Comparison of ENCODE assay signal across 22 cellular contexts in genomic region chr5:141345327-141345726, GRCh38. TPM values are rescaled to one million over a fixed set of nuclear protein-coding genes. Genes with fewer than 3 reads are reported as not detected.
DNase-seq lines count a peak whose midpoint lies in the region; ATAC-seq and TF ChIP-seq lines count a peak whose summit lies in the region.
"Had no signal": no experiment of that assay in that cellular context is flagged by ENCODE, and none has a peak within 500 bp of the region (broad histone marks: within the 10 kb centered on the region; RNA-seq: fewer than 3 reads in every experiment).

No MANE protein-coding gene starts in this region.

- no peak overlapping the region for H3K4me3 ChIP-seq in GM12864 (ENCODE audit: low read depth, low read length)
- H3K4me3 ChIP-seq in OCI-LY7 (ENCODE audit: low read depth, low read length, poor library complexity, severe bottlenecking): no peak overlapping the region
- no peak overlapping the region for H3K4me3 ChIP-seq in hepatocyte
- H3K4me3 ChIP-seq: BLaER1 treated with 17β-estradiol and CSF1 and Interleukin-3, amounts not matched to agents 10 nM and 100 nM; Peyer's patch; SJSA1 had no signal

- no peak for ATAC-seq in stimulated activated naive CD8-positive, alpha-beta T cell treated with anti-CD3 and anti-CD28 coated beads, Interleukin-15, amount 100 ng/mL, for 72 hours
- ATAC-seq in HG02870 (IDR thresholded peaks at IDR 0.05; ENCODE audit: unreplicated experiment): no peak

- no peaks in the 10 kb centered on the region for H3K36me3 Mint-ChIP-seq in activated CD4-positive, alpha-beta T cell treated with anti-CD3 and anti-CD28 coated beads, Interleukin-2, amount 10 ng/mL, durations not matched to agents 24 days and 14 days (ENCODE audit: low read depth)
- H3K36me3 Mint-ChIP-seq in activated CD4-positive, alpha-beta T cell treated with anti-CD3 and anti-CD28 coated beads, Interleukin-2, amount 10 ng/mL, durations not matched to agents 7 days and 5 days (ENCODE audit: low read depth): peaks cover 3% of the 10 kb centered on the region

- no peak overlapping the region for H2AFZ ChIP-seq in OCI-LY7 (ENCODE audit: low read length)
- no peak overlapping the region for H2AFZ ChIP-seq in hepatocyte

- H3K4me1 Mint-ChIP-seq in activated CD4-positive, alpha-beta T cell treated with anti-CD3 and anti-CD28 coated beads, Interleukin-2, amount 10 ng/mL, durations not matched to agents 24 days and 14 days: peaks cover 3% of the 10 kb centered on the region
- no peaks in the 10 kb centered on the region for H3K4me1 Mint-ChIP-seq in activated CD4-positive, alpha-beta T cell treated with anti-CD3 and anti-CD28 coated beads, Interleukin-2, amount 10 ng/mL, durations not matched to agents 7 days and 5 days
- no peaks in the 10 kb centered on the region for H3K4me1 Mint-ChIP-seq in stimulated activated naive CD8-positive, alpha-beta T cell treated with anti-CD3 and anti-CD28 coated beads, Interleukin-15, amount 100 ng/mL, for 72 hours

- H3K9me2 ChIP-seq in OCI-LY7 (ENCODE audit: insufficient read depth, low read length) (no peaks in the 10 kb centered on the region), hepatocyte (replicated peaks; ENCODE audit: insufficient read depth) (no peaks in the 10 kb centered on the region)

- intact Hi-C loops in activated CD4-positive, alpha-beta T cell treated with anti-CD3 and anti-CD28 coated beads, Interleukin-2, amount 10 ng/mL, durations not matched to agents 24 days and 14 days (cut with micrococcal nuclease): no loop called here
- intact Hi-C loops in OCI-LY7 (cut with micrococcal nuclease; ENCODE audit: unreplicated experiment) (no loop called here), posterior vena cava (cut with DNase I) (no loop called here)

- peak; percentile 50 for DNase-seq in activated CD4-positive, alpha-beta T cell treated with anti-CD3 and anti-CD28 coated beads, Interleukin-2, amount 10 ng/mL, durations not matched to agents 24 days and 14 days
- no peak for DNase-seq in activated CD4-positive, alpha-beta T cell treated with anti-CD3 and anti-CD28 coated beads, Interleukin-2, amount 10 ng/mL, durations not matched to agents 7 days and 5 days
- DNase-seq in GM12864 (ENCODE audit: low read depth) (no peak), OCI-LY7 (ENCODE audit: low spot score) (no peak), posterior vena cava (ENCODE audit: low spot score) (peak; percentile 36), hepatocyte (ENCODE audit: low spot score) (no peak)
- DNase-seq in stimulated activated naive CD8-positive, alpha-beta T cell treated with anti-CD3 and anti-CD28 coated beads, Interleukin-15, amount 100 ng/mL, for 72 hours: no peak
- DNase-seq: 8988T, IMR-90, MV-4-11, NCI-H1105 treated with DMSO at 0.1 percent for 48 hours, NCI-H1694, NCI-H2081, NCI-H2171, NCI-H345, NCI-H524, NCI-H774, Peyer's patch had no signal

- no TSS peak for BruUV-seq in OCI-LY7 (replicated peaks; lab: Mats Ljungman, UMichigan)

- 97% methylated on average over 20 of the region's 20 CpGs for WGBS in hepatocyte (ENCODE audit: low lambda C conversion rate, missing lambda C conversion rate)

- no peak overlapping the region for H3K4me2 ChIP-seq in OCI-LY7 (ENCODE audit: low read length)
- no peak overlapping the region for H3K4me2 ChIP-seq in hepatocyte
- H3K4me2 ChIP-seq: BLaER1 treated with 17β-estradiol and CSF1 and Interleukin-3, amounts not matched to agents 10 nM and 100 nM; KMS-11 had no signal

- H3K4me3 Mint-ChIP-seq in activated CD4-positive, alpha-beta T cell treated with anti-CD3 and anti-CD28 coated beads, Interleukin-2, amount 10 ng/mL, durations not matched to agents 24 days and 14 days: no peak overlapping the region
- H3K4me3 Mint-ChIP-seq in activated CD4-positive, alpha-beta T cell treated with anti-CD3 and anti-CD28 coated beads, Interleukin-2, amount 10 ng/mL, durations not matched to agents 7 days and 5 days: no peak overlapping the region
- no peak overlapping the region for H3K4me3 Mint-ChIP-seq in stimulated activated naive CD8-positive, alpha-beta T cell treated with anti-CD3 and anti-CD28 coated beads, Interleukin-15, amount 100 ng/mL, for 72 hours

- CTCF ChIA-PET in activated CD4-positive, alpha-beta T cell treated with anti-CD3 and anti-CD28 coated beads, Interleukin-2, amount 10 ng/mL, durations not matched to agents 7 days and 5 days (lab: Charles Lee): interaction anchor here (2.4 kb wide), 1 partner anchor 10 kb away, joined by 7 read pairs; the partner anchor contains the start of gene PCDHGA4
- CTCF ChIA-PET in OCI-LY7 (lab: Charles Lee; ENCODE audit: unreplicated experiment): no interaction called here

- H3K27ac ChIP-seq in OCI-LY7 (ENCODE audit: low read depth, low read length, poor library complexity, severe bottlenecking) (no peak overlapping the region), hepatocyte (no peak overlapping the region)
- H3K27ac ChIP-seq: BLaER1 treated with 17β-estradiol and CSF1 and Interleukin-3, amounts not matched to agents 10 nM and 100 nM; KMS-11; Peyer's patch; SJSA1 had no signal

- peaks cover 36% of the 10 kb centered on the region for H3K9me3 Mint-ChIP-seq in activated CD4-positive, alpha-beta T cell treated with anti-CD3 and anti-CD28 coated beads, Interleukin-2, amount 10 ng/mL, durations not matched to agents 24 days and 14 days
- H3K9me3 Mint-ChIP-seq in activated CD4-positive, alpha-beta T cell treated with anti-CD3 and anti-CD28 coated beads, Interleukin-2, amount 10 ng/mL, durations not matched to agents 7 days and 5 days: peaks cover 22% of the 10 kb centered on the region
- peaks cover 30 to 52% of the 10 kb centered on the region in 2 donors for H3K9me3 Mint-ChIP-seq in stimulated activated naive CD8-positive, alpha-beta T cell treated with anti-CD3 and anti-CD28 coated beads, Interleukin-15, amount 100 ng/mL, for 72 hours

- no peaks in the 10 kb centered on the region for H3K4me1 ChIP-seq in OCI-LY7 (ENCODE audit: insufficient read depth, low read length, poor library complexity, severe bottlenecking)
- no peaks in the 10 kb centered on the region for H3K4me1 ChIP-seq in hepatocyte (ENCODE audit: insufficient read depth)
- H3K4me1 ChIP-seq: BLaER1 treated with 17β-estradiol and CSF1 and Interleukin-3, amounts not matched to agents 10 nM and 100 nM; Peyer's patch; SJSA1 had no signal

- TF ChIP-seq CTCF in GM12864 (IDR thresholded peaks at IDR 0.05; ENCODE audit: low read depth, low read length, missing control alignments) (peak; percentile 7), OCI-LY7 (conservative IDR thresholded peaks at IDR 0.05; ENCODE audit: low read length) (peak; percentile 53), hepatocyte (IDR thresholded peaks at IDR 0.05; ENCODE audit: poor library complexity) (no peak)

- H3K79me2 ChIP-seq in OCI-LY7 (ENCODE audit: insufficient read depth, low read depth, low read length) (no peaks in the 10 kb centered on the region), hepatocyte (no peaks in the 10 kb centered on the region)

- H3K9me3 ChIP-seq in OCI-LY7 (ENCODE audit: low read length) (no peaks in the 10 kb centered on the region), hepatocyte (ENCODE audit: low read depth) (no peaks in the 10 kb centered on the region)

- H3K27me3 Mint-ChIP-seq in activated CD4-positive, alpha-beta T cell treated with anti-CD3 and anti-CD28 coated beads, Interleukin-2, amount 10 ng/mL, durations not matched to agents 24 days and 14 days: peaks cover 9% of the 10 kb centered on the region
- peaks cover 23% of the 10 kb centered on the region for H3K27me3 Mint-ChIP-seq in activated CD4-positive, alpha-beta T cell treated with anti-CD3 and anti-CD28 coated beads, Interleukin-2, amount 10 ng/mL, durations not matched to agents 7 days and 5 days
- H3K27me3 Mint-ChIP-seq in stimulated activated naive CD8-positive, alpha-beta T cell treated with anti-CD3 and anti-CD28 coated beads, Interleukin-15, amount 100 ng/mL, for 72 hours: peaks cover 90% of the 10 kb centered on the region

- POLR2A ChIA-PET in activated CD4-positive, alpha-beta T cell treated with anti-CD3 and anti-CD28 coated beads, Interleukin-2, amount 10 ng/mL, durations not matched to agents 7 days and 5 days (lab: Charles Lee): no interaction called here
- POLR2A ChIA-PET in OCI-LY7 (lab: Charles Lee): no interaction called here

- H3K27me3 ChIP-seq in hepatocyte: no peaks in the 10 kb centered on the region
- H3K27me3 ChIP-seq: BLaER1 treated with 17β-estradiol and CSF1 and Interleukin-3, amounts not matched to agents 10 nM and 100 nM; Peyer's patch; SJSA1 had no signal

- H3K27ac Mint-ChIP-seq in activated CD4-positive, alpha-beta T cell treated with anti-CD3 and anti-CD28 coated beads, Interleukin-2, amount 10 ng/mL, durations not matched to agents 24 days and 14 days: no peak overlapping the region
- H3K27ac Mint-ChIP-seq in activated CD4-positive, alpha-beta T cell treated with anti-CD3 and anti-CD28 coated beads, Interleukin-2, amount 10 ng/mL, durations not matched to agents 7 days and 5 days: no peak overlapping the region
- no peak overlapping the region for H3K27ac Mint-ChIP-seq in stimulated activated naive CD8-positive, alpha-beta T cell treated with anti-CD3 and anti-CD28 coated beads, Interleukin-15, amount 100 ng/mL, for 72 hours

- H3K36me3 ChIP-seq in OCI-LY7 (ENCODE audit: insufficient read depth, low read length) (no peaks in the 10 kb centered on the region), hepatocyte (replicated peaks; ENCODE audit: insufficient read depth, low read depth) (no peaks in the 10 kb centered on the region)
- H3K36me3 ChIP-seq: Peyer's patch, SJSA1 had no signal

- H4K20me1 ChIP-seq in OCI-LY7 (ENCODE audit: insufficient read depth, low read length) (no peaks in the 10 kb centered on the region), hepatocyte (ENCODE audit: insufficient read depth, poor library complexity, severe bottlenecking) (no peaks in the 10 kb centered on the region)
- H4K20me1 ChIP-seq: BLaER1 treated with 17β-estradiol and CSF1 and Interleukin-3, amounts not matched to agents 10 nM and 100 nM had no signal

RNA-seq across cellular contexts. Expression of gene PCDHGA3, which starts 1.7 kb away (rescaled TPM):
- 0.14 and 0.19 TPM in 2 replicates for total RNA-seq in activated CD4-positive, alpha-beta T cell treated with anti-CD3 and anti-CD28 coated beads, Interleukin-2, amount 10 ng/mL, durations not matched to agents 24 days and 14 days
- total RNA-seq in activated CD4-positive, alpha-beta T cell treated with anti-CD3 and anti-CD28 coated beads, Interleukin-2, amount 10 ng/mL, durations not matched to agents 7 days and 5 days: not detected
- total RNA-seq in OCI-LY7 (2014; rRNA removed; shearing (Covaris generic)): 0.21 and 0.25 TPM in 2 replicates
- total RNA-seq in OCI-LY7 (2022) (0.36 and 0.65 TPM in 2 replicates), posterior vena cava (1 to 10 TPM; 2.0 to 3.0 TPM), hepatocyte (not detected in 2 replicates)
- polyA plus RNA-seq in hepatocyte: 0.45 TPM in 1 of 2 replicates, not detected in the other

RNA-seq across cellular contexts. Expression of gene PCDHGB1, which starts 4.6 kb away (rescaled TPM):
- 0.14 and 0.19 TPM in 2 replicates for total RNA-seq in activated CD4-positive, alpha-beta T cell treated with anti-CD3 and anti-CD28 coated beads, Interleukin-2, amount 10 ng/mL, durations not matched to agents 24 days and 14 days
- total RNA-seq in activated CD4-positive, alpha-beta T cell treated with anti-CD3 and anti-CD28 coated beads, Interleukin-2, amount 10 ng/mL, durations not matched to agents 7 days and 5 days: not detected
- total RNA-seq in OCI-LY7 (2014; rRNA removed; shearing (Covaris generic)): 2.8 and 4.1 TPM in 2 replicates
- total RNA-seq in OCI-LY7 (2022): 2.8 and 3.0 TPM in 2 replicates
- 1 to 10 TPM; 2.6 to 2.8 TPM for total RNA-seq in posterior vena cava
- total RNA-seq in hepatocyte: 0.24 and 0.53 TPM in 2 replicates
- 0.57 TPM in 1 of 2 replicates, not detected in the other for polyA plus RNA-seq in hepatocyte

RNA-seq across cellular contexts. Expression of gene PCDHGA2, which starts 6.8 kb away (rescaled TPM):
- total RNA-seq in activated CD4-positive, alpha-beta T cell treated with anti-CD3 and anti-CD28 coated beads, Interleukin-2, amount 10 ng/mL, durations not matched to agents 24 days and 14 days: 0.07 and 0.12 TPM in 2 replicates
- total RNA-seq in activated CD4-positive, alpha-beta T cell treated with anti-CD3 and anti-CD28 coated beads, Interleukin-2, amount 10 ng/mL, durations not matched to agents 7 days and 5 days: not detected
- total RNA-seq in OCI-LY7 (2014; rRNA removed; shearing (Covaris generic)): 0.19 and 0.51 TPM in 2 replicates
- total RNA-seq in OCI-LY7 (2022) (0.74 and 1.1 TPM in 2 replicates), posterior vena cava (1 to 10 TPM; 3.7 to 7.4 TPM), hepatocyte (0.08 TPM in 1 of 2 replicates, not detected in the other)
- polyA plus RNA-seq in hepatocyte: 0.10 TPM in 1 of 2 replicates, not detected in the other

RNA-seq across cellular contexts. Expression of gene PCDHGA4, which starts 9.5 kb away (rescaled TPM):
- 0.33 and 0.37 TPM in 2 replicates for total RNA-seq in activated CD4-positive, alpha-beta T cell treated with anti-CD3 and anti-CD28 coated beads, Interleukin-2, amount 10 ng/mL, durations not matched to agents 24 days and 14 days
- total RNA-seq in activated CD4-positive, alpha-beta T cell treated with anti-CD3 and anti-CD28 coated beads, Interleukin-2, amount 10 ng/mL, durations not matched to agents 7 days and 5 days: not detected
- 1.9 and 3.5 TPM in 2 replicates for total RNA-seq in OCI-LY7 (2014; rRNA removed; shearing (Covaris generic))
- total RNA-seq in OCI-LY7 (2022): 1.8 and 1.9 TPM in 2 replicates
- 1 to 10 TPM; 4.7 to 5.5 TPM for total RNA-seq in posterior vena cava
- total RNA-seq in hepatocyte: 0.17 and 0.28 TPM in 2 replicates
- 0.24 TPM in 1 of 2 replicates, not detected in the other for polyA plus RNA-seq in hepatocyte

RNA-seq across cellular contexts. Expression of gene PCDHGB2, which starts 14.5 kb away (rescaled TPM):
- total RNA-seq in activated CD4-positive, alpha-beta T cell treated with anti-CD3 and anti-CD28 coated beads, Interleukin-2, amount 10 ng/mL, durations not matched to agents 24 days and 14 days: 0.63 and 0.97 TPM in 2 replicates
- under 1 TPM; 0.08 to 0.10 TPM for total RNA-seq in activated CD4-positive, alpha-beta T cell treated with anti-CD3 and anti-CD28 coated beads, Interleukin-2, amount 10 ng/mL, durations not matched to agents 7 days and 5 days
- total RNA-seq in OCI-LY7 (2014; rRNA removed; shearing (Covaris generic)): 8.3 and 9.3 TPM in 2 replicates
- 9.2 and 10.9 TPM in 2 replicates for total RNA-seq in OCI-LY7 (2022)
- 1 to 10 TPM; 4.7 to 5.2 TPM for total RNA-seq in posterior vena cava
- 0.20 and 0.33 TPM in 2 replicates for total RNA-seq in hepatocyte
- polyA plus RNA-seq in hepatocyte: not detected in 2 replicates

Comparison
In these comparisons a context has a peak if more than half of its experiments do, and no peak if none do; other contexts are left out.
1. DNase-seq: peak in activated CD4-positive, alpha-beta T cell treated with anti-CD3 and anti-CD28 coated beads, Interleukin-2, amount 10 ng/mL, durations not matched to agents 24 days and 14 days (single experiment) and posterior vena cava (single experiment); none in activated CD4-positive, alpha-beta T cell treated with anti-CD3 and anti-CD28 coated beads, Interleukin-2, amount 10 ng/mL, durations not matched to agents 7 days and 5 days (single experiment), GM12864 (single experiment), OCI-LY7 (single experiment), hepatocyte (single experiment) and stimulated activated naive CD8-positive, alpha-beta T cell treated with anti-CD3 and anti-CD28 coated beads, Interleukin-15, amount 100 ng/mL, for 72 hours (0 of 2).